In genomic region chr20:14859627-14860026, GRCh38 we compare ENCODE assay signal across 27 cellular contexts.
"Had no signal": no experiment of that assay in that cellular context is flagged by ENCODE, and none has a peak within 500 bp of the region (broad histone marks: within the 10 kb centered on the region; RNA-seq: fewer than 3 reads in every experiment).

No MANE protein-coding gene starts in this region.

- H3K27ac ChIP-seq: colonic mucosa, coronary artery, epithelial cell of prostate, esophagus muscularis mucosa, esophagus squamous epithelium, foreskin keratinocyte, gastrocnemius medialis, gastroesophageal sphincter, heart left ventricle, heart right ventricle, hepatocyte had no signal

- H3K4me3 Mint-ChIP-seq: dendritic cell treated with granulocyte-macrophage colony-stimulating factor and Interleukin-4, amounts not matched to agents 40 ng/mL and 50 ng/mL, for 4 days; effector memory CD8-positive, alpha-beta T cell had no signal

- ATAC-seq: effector memory CD8-positive, alpha-beta T cell; esophagus mucosa; gastrocnemius medialis; gastroesophageal sphincter; heart left ventricle; heart right ventricle had no signal

- DNase-seq: colonic mucosa; cortex of kidney; dermis blood vessel endothelial cell; effector CD4-positive, alpha-beta T cell; effector CD8-positive, alpha-beta T cell; effector memory CD4-positive, alpha-beta T cell; effector memory CD8-positive, alpha-beta T cell; endodermal cell; erythroblast; esophagus squamous epithelium; foreskin fibroblast; foreskin keratinocyte; foreskin melanocyte; gastrocnemius medialis; heart left ventricle; heart right ventricle had no signal

- H3K9me3 ChIP-seq: colonic mucosa, esophagus muscularis mucosa, esophagus squamous epithelium, gastrocnemius medialis, gastroesophageal sphincter, heart left ventricle, heart right ventricle had no signal

- H3K79me2 ChIP-seq: hepatocyte had no signal

- H3K4me1 ChIP-seq: colonic mucosa, esophagus muscularis mucosa, esophagus squamous epithelium, foreskin keratinocyte, gastrocnemius medialis, heart left ventricle, heart right ventricle had no signal

- H3K4me3 ChIP-seq: colonic mucosa, coronary artery, esophagus muscularis mucosa, esophagus squamous epithelium, gastrocnemius medialis, gastroesophageal sphincter, heart left ventricle, heart right ventricle, hepatocyte had no signal

- H3K27ac Mint-ChIP-seq: dendritic cell treated with granulocyte-macrophage colony-stimulating factor and Interleukin-4, amounts not matched to agents 40 ng/mL and 50 ng/mL, for 4 days; effector memory CD8-positive, alpha-beta T cell; endodermal cell had no signal

- H3K27me3 Mint-ChIP-seq: dendritic cell treated with granulocyte-macrophage colony-stimulating factor and Interleukin-4, amounts not matched to agents 40 ng/mL and 50 ng/mL, for 4 days; effector memory CD8-positive, alpha-beta T cell had no signal

- H3K27me3 ChIP-seq: colonic mucosa, dorsolateral prefrontal cortex, esophagus muscularis mucosa, esophagus squamous epithelium, foreskin keratinocyte, gastrocnemius medialis, gastroesophageal sphincter, heart left ventricle, heart right ventricle, hepatocyte had no signal

- H3K36me3 ChIP-seq: colonic mucosa, esophagus muscularis mucosa, esophagus squamous epithelium, gastrocnemius medialis, gastroesophageal sphincter, heart left ventricle, heart right ventricle had no signal

- FAIRE-seq: endometrium, endothelial cell of umbilical vein, frontal cortex had no signal

- H3K9me3 Mint-ChIP-seq: dendritic cell treated with granulocyte-macrophage colony-stimulating factor and Interleukin-4, amounts not matched to agents 40 ng/mL and 50 ng/mL, for 4 days; effector memory CD8-positive, alpha-beta T cell; endodermal cell had no signal
